20 cellular contexts compared by ENCODE assay signal in the genomic region with DNA sequence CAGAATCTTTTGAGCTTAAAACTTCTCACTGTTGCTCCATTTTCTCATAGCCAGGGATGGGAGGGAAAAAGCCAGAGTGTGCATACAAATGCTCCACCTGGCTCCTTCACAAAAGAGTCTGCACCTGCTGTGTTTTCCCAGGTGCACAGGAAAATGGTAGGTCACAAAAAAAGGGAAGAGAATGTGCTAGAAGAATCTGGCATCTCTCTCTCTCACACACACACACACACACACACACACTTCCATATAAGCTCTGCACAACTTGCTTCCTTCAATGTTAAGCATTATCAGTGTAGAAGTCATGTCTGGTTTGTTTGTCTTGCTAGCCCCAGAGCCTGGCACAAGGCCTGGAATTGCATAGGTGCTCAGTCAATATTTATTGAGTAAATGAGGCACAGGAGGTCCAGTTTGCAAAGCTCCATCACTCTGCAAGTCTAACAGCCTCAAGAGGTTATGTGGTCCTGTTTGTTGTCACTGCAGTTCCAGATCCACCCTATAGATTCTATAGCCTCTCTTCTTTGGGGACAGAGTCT.
DNase-seq lines count a peak whose midpoint lies in the region; ATAC-seq, FAIRE-seq and TF ChIP-seq lines count a peak whose summit lies in the region.
"Had no signal": no experiment of that assay in that cellular context is flagged by ENCODE, and none has a peak within 500 bp of the region (broad histone marks: within the 10 kb centered on the region; RNA-seq: fewer than 3 reads in every experiment).

No MANE protein-coding gene starts in this region.

- H3K4me1 ChIP-seq in A549 (peaks cover 71% of the 10 kb centered on the region), mucosa of descending colon (ENCODE audit: low read depth) (no peaks in the 10 kb centered on the region)
- H3K4me1 ChIP-seq: esophagus squamous epithelium had no signal

- peak overlapping the region; percentile 84 for H3K4me2 ChIP-seq in A549
- H3K4me2 ChIP-seq: neural progenitor cell had no signal

- no peak overlapping the region for H3K4me3 ChIP-seq in A549
- H3K4me3 ChIP-seq in mucosa of descending colon = no peak overlapping the region
- H3K4me3 ChIP-seq: esophagus squamous epithelium, neural progenitor cell had no signal

- peak overlapping the region; percentile 71 to 83 for H3K27ac ChIP-seq in A549
- H3K27ac ChIP-seq: esophagus squamous epithelium, neural progenitor cell, WERI-Rb-1 had no signal

- DNase-seq in A549 (ENCODE audit: low read depth in 1 of 2, low spot score in 1 of 2) (peak in 1 of 2 experiments; percentile 90), M059J (ENCODE audit: low read depth) (peak; percentile 24), NCI-H345 treated with DMSO at 0.1 percent for 48 hours (lab: John Stamatoyannopoulos, UW; ENCODE audit: unreplicated experiment) (peak; percentile 93), NCI-H82 (lab: John Stamatoyannopoulos, UW) (no peak), mucosa of descending colon (no peak), COLO829 (ENCODE audit: low spot score) (no peak)
- DNase-seq: activated CD8-positive, alpha-beta T cell treated with anti-CD3 and anti-CD28 coated beads for 36 hours; activated naive CD8-positive, alpha-beta T cell treated with anti-CD3 and anti-CD28 coated beads, Interleukin-2, amount 50 U/mL, for 24 hours; effector CD4-positive, alpha-beta T cell; esophagus squamous epithelium; GOT3; immature natural killer cell; mesendoderm; stimulated activated CD4-positive, alpha-beta T cell treated with anti-CD3 and anti-CD28 coated beads, Interleukin-15, amount 100 ng/mL, for 24 hours; stimulated activated naive CD8-positive, alpha-beta T cell treated with anti-CD3 and anti-CD28 coated beads, Interleukin-15, Interleukin-2, amounts not matched to agents 100 U/mL and 50 U/mL, for 24 hours; WERI-Rb-1 had no signal

- intact Hi-C loops in mucosa of descending colon (cut with DNase I, micrococcal nuclease) = no loop called here

- TF ChIP-seq EP300 in A549 (IDR thresholded peaks at IDR 0.05) = peak; percentile 69 to 70; a peak in 3 of 5 replicates

- FAIRE-seq in A549 (lab: Jason Lieb, UNC) (peak; percentile 84), islet of Langerhans (lab: Jason Lieb, UNC) (peak; percentile 90)

- CTCF ChIA-PET in A549 (lab: Yijun Ruan, JAX) = interaction anchor here (0.9 kb wide), 1 partner anchor 8 kb away, joined by 3 read pairs; no protein-coding TSS in a partner anchor

- POLR2A ChIA-PET in A549 (lab: Yijun Ruan, JAX) = no interaction called here

- ATAC-seq in A549 = peak; percentile 76 to 78
- no peak for ATAC-seq in HG02970 (IDR thresholded peaks at IDR 0.05; ENCODE audit: low FRiP score, unreplicated experiment)
- ATAC-seq in mucosa of descending colon = no peak
- ATAC-seq: activated CD8-positive, alpha-beta T cell treated with anti-CD3 and anti-CD28 coated beads for 36 hours; activated naive CD8-positive, alpha-beta T cell treated with anti-CD3 and anti-CD28 coated beads, Interleukin-2, amount 50 U/mL, for 24 hours; Panc1; stimulated activated naive CD8-positive, alpha-beta T cell treated with anti-CD3 and anti-CD28 coated beads, Interleukin-15, Interleukin-2, amounts not matched to agents 100 U/mL and 50 U/mL, for 24 hours had no signal

- peak; percentile 24 to 58 for TF ChIP-seq RAD21 in A549 (conservative IDR thresholded peaks at IDR 0.05 in 1 of 2, IDR thresholded peaks at IDR 0.05 in 1 of 2)

- TF ChIP-seq POLR2A in A549 (IDR thresholded peaks at IDR 0.05; ENCODE audit: low read length) = no peak

- no peak for TF ChIP-seq CTCF in A549 (IDR thresholded peaks at IDR 0.05)
- no peak for TF ChIP-seq CTCF in mucosa of descending colon (IDR thresholded peaks at IDR 0.05)

- no peaks in the 10 kb centered on the region for H3K36me3 ChIP-seq in mucosa of descending colon (ENCODE audit: low read depth)
- H3K36me3 ChIP-seq: esophagus squamous epithelium, neural progenitor cell, WERI-Rb-1 had no signal

- H3K9me3 ChIP-seq in A549 (peaks cover 8% of the 10 kb centered on the region; the same call in 2 of the 3 replicates), mucosa of descending colon (no peaks in the 10 kb centered on the region)
- H3K9me3 ChIP-seq: esophagus squamous epithelium had no signal

TF ChIP-seq in A549, 52 proteins besides CTCF, POLR2A, EP300 and RAD21:
- TF ChIP-seq, protein P1, sequence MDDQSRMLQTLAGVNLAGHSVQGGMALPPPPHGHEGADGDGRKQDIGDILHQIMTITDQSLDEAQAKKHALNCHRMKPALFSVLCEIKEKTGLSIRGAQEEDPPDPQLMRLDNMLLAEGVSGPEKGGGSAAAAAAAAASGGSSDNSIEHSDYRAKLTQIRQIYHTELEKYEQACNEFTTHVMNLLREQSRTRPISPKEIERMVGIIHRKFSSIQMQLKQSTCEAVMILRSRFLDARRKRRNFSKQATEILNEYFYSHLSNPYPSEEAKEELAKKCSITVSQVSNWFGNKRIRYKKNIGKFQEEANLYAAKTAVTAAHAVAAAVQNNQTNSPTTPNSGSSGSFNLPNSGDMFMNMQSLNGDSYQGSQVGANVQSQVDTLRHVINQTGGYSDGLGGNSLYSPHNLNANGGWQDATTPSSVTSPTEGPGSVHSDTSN (IDR thresholded peaks at IDR 0.05) = peak; percentile 66; the same call in 1 of the 2 replicates
- peak; percentile 64; the same call in 1 of the 2 replicates for TF ChIP-seq JUNB (IDR thresholded peaks at IDR 0.05)
- TF ChIP-seq, protein P2, sequence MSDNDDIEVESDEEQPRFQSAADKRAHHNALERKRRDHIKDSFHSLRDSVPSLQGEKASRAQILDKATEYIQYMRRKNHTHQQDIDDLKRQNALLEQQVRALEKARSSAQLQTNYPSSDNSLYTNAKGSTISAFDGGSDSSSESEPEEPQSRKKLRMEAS (IDR thresholded peaks at IDR 0.05) = peak; percentile 78
- TF ChIP-seq SMC3 (IDR thresholded peaks at IDR 0.05) = peak; percentile 49
- no peak for TF ChIP-seq HOXB13 (CRISPR knock-in tag; IDR thresholded peaks at IDR 0.05; ENCODE audit: low read depth)
- no peak for TF ChIP-seq POLR2AphosphoS2 (conservative IDR thresholded peaks at IDR 0.05; ENCODE audit: low read length)
- TF ChIP-seq, protein P3, sequence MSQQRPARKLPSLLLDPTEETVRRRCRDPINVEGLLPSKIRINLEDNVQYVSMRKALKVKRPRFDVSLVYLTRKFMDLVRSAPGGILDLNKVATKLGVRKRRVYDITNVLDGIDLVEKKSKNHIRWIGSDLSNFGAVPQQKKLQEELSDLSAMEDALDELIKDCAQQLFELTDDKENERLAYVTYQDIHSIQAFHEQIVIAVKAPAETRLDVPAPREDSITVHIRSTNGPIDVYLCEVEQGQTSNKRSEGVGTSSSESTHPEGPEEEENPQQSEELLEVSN (IDR thresholded peaks at IDR 0.05; ENCODE audit: borderline replicate concordance, low read depth) = 0 out of 2 replicates have a peak, but pooled peaks have one; percentile 47
- TF ChIP-seq, protein P4, sequence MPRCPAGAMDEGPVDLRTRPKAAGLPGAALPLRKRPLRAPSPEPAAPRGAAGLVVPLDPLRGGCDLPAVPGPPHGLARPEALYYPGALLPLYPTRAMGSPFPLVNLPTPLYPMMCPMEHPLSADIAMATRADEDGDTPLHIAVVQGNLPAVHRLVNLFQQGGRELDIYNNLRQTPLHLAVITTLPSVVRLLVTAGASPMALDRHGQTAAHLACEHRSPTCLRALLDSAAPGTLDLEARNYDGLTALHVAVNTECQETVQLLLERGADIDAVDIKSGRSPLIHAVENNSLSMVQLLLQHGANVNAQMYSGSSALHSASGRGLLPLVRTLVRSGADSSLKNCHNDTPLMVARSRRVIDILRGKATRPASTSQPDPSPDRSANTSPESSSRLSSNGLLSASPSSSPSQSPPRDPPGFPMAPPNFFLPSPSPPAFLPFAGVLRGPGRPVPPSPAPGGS (IDR thresholded peaks at IDR 0.05) = peak; percentile 91; the same call in 2 of the 3 replicates
- peak; percentile 31; the same call in 1 of the 2 replicates for TF ChIP-seq FOSL2 (IDR thresholded peaks at IDR 0.05)
- TF ChIP-seq FOSL2 (CRISPR knock-in tag; IDR thresholded peaks at IDR 0.05) = peak; percentile 42; the same call in 1 of the 2 replicates
- TF ChIP-seq, protein P5, sequence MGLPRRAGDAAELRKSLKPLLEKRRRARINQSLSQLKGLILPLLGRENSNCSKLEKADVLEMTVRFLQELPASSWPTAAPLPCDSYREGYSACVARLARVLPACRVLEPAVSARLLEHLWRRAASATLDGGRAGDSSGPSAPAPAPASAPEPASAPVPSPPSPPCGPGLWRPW (IDR thresholded peaks at IDR 0.05) = peak; percentile 6; the same call in 1 of the 2 replicates
- peak; percentile 60 to 84; a peak in 3 of 5 replicates for TF ChIP-seq JUN (IDR thresholded peaks at IDR 0.05)
- no peak for TF ChIP-seq EHF (CRISPR knock-in tag; IDR thresholded peaks at IDR 0.05)
- TF ChIP-seq GATA3 (IDR thresholded peaks at IDR 0.05; ENCODE audit: borderline replicate concordance) = peak; percentile 95
- TF ChIP-seq CEBPB (IDR thresholded peaks at IDR 0.05) = peak; percentile 65 to 88; a peak in 3 of 4 replicates
- TF ChIP-seq ZC3H11A (IDR thresholded peaks at IDR 0.05) = no peak
TF ChIP-seq in A549: peak in this region for 11.

Comparison
In these comparisons a context has a peak if more than half of its experiments do, and no peak if none do; other contexts are left out.
1. ATAC-seq: peak in A549 (2 of 2); none in HG02970 (single experiment) and mucosa of descending colon (single experiment).
2. DNase-seq: peak in M059J (single experiment) and NCI-H345 treated with DMSO at 0.1 percent for 48 hours (single experiment); none in NCI-H82 (single experiment), mucosa of descending colon (0 of 3) and COLO829 (single experiment).